In the genomic region with DNA sequence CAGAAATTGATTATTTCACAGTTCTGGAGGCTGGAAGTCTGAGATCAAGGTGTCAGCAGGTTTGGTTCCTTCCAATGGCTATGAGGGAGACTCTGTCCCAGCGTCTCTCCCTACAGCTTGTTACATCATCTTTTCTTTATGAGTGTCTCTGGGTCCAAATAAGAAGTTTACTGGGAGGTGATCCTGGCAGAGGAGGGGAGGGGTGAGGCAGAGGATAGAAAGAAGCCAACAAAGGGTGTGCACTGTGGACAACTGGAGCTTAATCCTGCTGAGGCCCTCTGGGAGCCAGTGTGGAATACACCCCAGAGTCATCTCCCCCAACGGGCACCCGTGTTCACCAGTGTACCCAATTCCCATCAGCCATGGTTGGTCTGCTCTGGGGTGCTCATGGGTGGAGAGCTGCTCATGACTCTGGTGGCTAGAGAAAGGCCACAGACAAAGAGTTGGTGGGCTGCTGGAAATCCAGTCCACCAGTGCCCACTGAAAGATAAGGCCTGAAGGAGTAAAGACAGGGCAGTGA, we compare ENCODE assay signal across 1 cellular context.
TF ChIP-seq lines count a peak whose summit lies in the region.

No MANE protein-coding gene starts in this region.

TF ChIP-seq in IMR-90, 13 proteins besides CTCF, POLR2A, EP300 and RAD21:
- no peak for TF ChIP-seq FOS (IDR thresholded peaks at IDR 0.05; ENCODE audit: low read depth, low read length)
- no peak for TF ChIP-seq NFE2L2 (IDR thresholded peaks at IDR 0.05; ENCODE audit: low read depth, low read length)
- TF ChIP-seq MAZ (IDR thresholded peaks at IDR 0.05; ENCODE audit: borderline replicate concordance, low read depth, low read length) = no peak
- TF ChIP-seq SMC3 (IDR thresholded peaks at IDR 0.05; ENCODE audit: low read depth, low read length) = no peak
- no peak for TF ChIP-seq BHLHE40 (IDR thresholded peaks at IDR 0.05; ENCODE audit: low read depth, low read length)
- TF ChIP-seq, protein P1, sequence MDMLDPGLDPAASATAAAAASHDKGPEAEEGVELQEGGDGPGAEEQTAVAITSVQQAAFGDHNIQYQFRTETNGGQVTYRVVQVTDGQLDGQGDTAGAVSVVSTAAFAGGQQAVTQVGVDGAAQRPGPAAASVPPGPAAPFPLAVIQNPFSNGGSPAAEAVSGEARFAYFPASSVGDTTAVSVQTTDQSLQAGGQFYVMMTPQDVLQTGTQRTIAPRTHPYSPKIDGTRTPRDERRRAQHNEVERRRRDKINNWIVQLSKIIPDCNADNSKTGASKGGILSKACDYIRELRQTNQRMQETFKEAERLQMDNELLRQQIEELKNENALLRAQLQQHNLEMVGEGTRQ (IDR thresholded peaks at IDR 0.05; ENCODE audit: low read depth, low read length) = no peak
- TF ChIP-seq, protein P2, sequence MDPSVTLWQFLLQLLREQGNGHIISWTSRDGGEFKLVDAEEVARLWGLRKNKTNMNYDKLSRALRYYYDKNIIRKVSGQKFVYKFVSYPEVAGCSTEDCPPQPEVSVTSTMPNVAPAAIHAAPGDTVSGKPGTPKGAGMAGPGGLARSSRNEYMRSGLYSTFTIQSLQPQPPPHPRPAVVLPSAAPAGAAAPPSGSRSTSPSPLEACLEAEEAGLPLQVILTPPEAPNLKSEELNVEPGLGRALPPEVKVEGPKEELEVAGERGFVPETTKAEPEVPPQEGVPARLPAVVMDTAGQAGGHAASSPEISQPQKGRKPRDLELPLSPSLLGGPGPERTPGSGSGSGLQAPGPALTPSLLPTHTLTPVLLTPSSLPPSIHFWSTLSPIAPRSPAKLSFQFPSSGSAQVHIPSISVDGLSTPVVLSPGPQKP (IDR thresholded peaks at IDR 0.05; ENCODE audit: borderline replicate concordance, low read depth, low read length) = no peak
- no peak for TF ChIP-seq CEBPB (IDR thresholded peaks at IDR 0.05; ENCODE audit: low read depth, low read length)
- TF ChIP-seq CHD1 (IDR thresholded peaks at IDR 0.05; ENCODE audit: low read depth, low read length) = no peak
- TF ChIP-seq MAFK (IDR thresholded peaks at IDR 0.05; ENCODE audit: low read depth, low read length) = no peak
- no peak for TF ChIP-seq MXI1 (IDR thresholded peaks at IDR 0.05; ENCODE audit: borderline replicate concordance, low read depth, low read length)
- TF ChIP-seq RFX5 (IDR thresholded peaks at IDR 0.05; ENCODE audit: low read depth, low read length) = no peak
- no peak for TF ChIP-seq RCOR1 (IDR thresholded peaks at IDR 0.05; ENCODE audit: insufficient replicate concordance, low read length)
